ENCODE assay signal across 26 cellular contexts in the genomic region with DNA sequence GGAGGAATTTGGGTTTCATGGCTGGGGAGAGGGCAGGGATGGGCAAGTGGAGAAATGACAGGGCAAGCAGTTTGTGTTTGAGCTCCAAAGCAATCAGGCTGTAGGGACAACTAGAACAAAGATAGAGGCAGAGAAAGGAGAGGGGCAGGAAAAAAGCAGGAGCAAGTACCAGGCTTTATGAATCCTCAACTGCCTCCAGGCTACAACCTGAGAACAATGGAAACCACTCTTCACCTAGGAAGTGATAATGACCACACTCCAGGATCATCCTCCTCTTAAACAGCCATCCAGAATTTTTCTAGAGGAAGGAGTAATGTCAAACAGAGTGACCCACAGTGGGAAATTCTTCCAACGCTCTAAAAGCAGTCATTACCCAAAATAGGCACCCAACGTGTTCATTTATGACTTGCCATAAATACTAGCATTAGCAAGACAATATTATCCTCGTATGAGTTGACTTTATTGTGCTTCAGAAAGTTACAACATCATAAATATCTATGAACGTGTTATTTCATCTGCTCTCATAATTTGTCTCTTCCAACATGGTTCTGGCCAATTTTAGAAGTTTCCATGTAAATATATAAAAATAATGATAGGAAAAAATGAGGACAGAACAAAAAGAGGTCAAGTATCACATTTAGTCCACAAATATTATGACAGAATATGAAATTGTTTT. TPM values are rescaled to one million over a fixed set of nuclear protein-coding genes. Genes with fewer than 3 reads are reported as not detected.
"Had no signal": no experiment of that assay in that cellular context is flagged by ENCODE, and none has a peak within 500 bp of the region (broad histone marks: within the 10 kb centered on the region; RNA-seq: fewer than 3 reads in every experiment).

No MANE protein-coding gene starts in this region.

- H3K4me3 Mint-ChIP-seq: activated CD4-positive, alpha-beta T cell treated with anti-CD3 and anti-CD28 coated beads for 36 hours; activated naive CD8-positive, alpha-beta T cell treated with anti-CD3 and anti-CD28 coated beads, Interleukin-2, amount 50 U/mL, for 24 hours; dendritic cell treated with granulocyte-macrophage colony-stimulating factor and Interleukin-4, amounts not matched to agents 40 ng/mL and 50 ng/mL, for 4 days; natural killer cell; stimulated activated memory B cell treated with anti-CD40 and anti-IgM and Interleukin-4, amounts not matched to agents 10 μg/mL and 1 μg/mL and 100 μg/mL, for 72 hours had no signal

- H3K4me1 Mint-ChIP-seq: activated CD4-positive, alpha-beta T cell treated with anti-CD3 and anti-CD28 coated beads for 36 hours; activated naive CD8-positive, alpha-beta T cell treated with anti-CD3 and anti-CD28 coated beads, Interleukin-2, amount 50 U/mL, for 24 hours; natural killer cell had no signal

- H3K36me3 ChIP-seq: neutrophil, stomach, suprapubic skin, vagina had no signal

- H3K27me3 Mint-ChIP-seq: activated CD4-positive, alpha-beta T cell treated with anti-CD3 and anti-CD28 coated beads for 36 hours; stimulated activated memory B cell treated with anti-CD40 and anti-IgM and Interleukin-4, amounts not matched to agents 10 μg/mL and 1 μg/mL and 100 μg/mL, for 72 hours had no signal

- DNase-seq: activated CD4-positive, alpha-beta T cell treated with anti-CD3 and anti-CD28 coated beads for 36 hours; activated CD4-positive, alpha-beta T cell treated with anti-CD3 and anti-CD28 coated beads, Interleukin-2, amount 50 U/mL, for 4 hours; activated gamma-delta T cell; activated naive CD4-positive, alpha-beta T cell treated with anti-CD3 and anti-CD28 coated beads, Interleukin-2, amount 50 U/mL, for 16 hours; activated naive CD8-positive, alpha-beta T cell treated with anti-CD3 and anti-CD28 coated beads, Interleukin-2, amount 50 U/mL, for 24 hours; activated T-cell treated with anti-CD3 and anti-CD28 coated beads for 4 hours; anterior cingulate cortex; body of pancreas; effector CD4-positive, alpha-beta T cell; erythroblast; foreskin melanocyte; hippocampal formation; left ventricle myocardium superior; mammary epithelial cell; midbrain; natural killer cell; stimulated activated CD4-positive, alpha-beta T cell treated with anti-CD3 and anti-CD28 coated beads, Interleukin-15, amount 100 ng/mL, for 24 hours; stomach; T-helper 1 cell; trophoblast cell had no signal

- H3K27ac ChIP-seq: body of pancreas, neutrophil, stomach, suprapubic skin, vagina had no signal

- H3K4me2 ChIP-seq: smooth muscle cell had no signal

- H3K9me3 ChIP-seq: body of pancreas, neutrophil, stomach, suprapubic skin, vagina had no signal

- H3K27me3 ChIP-seq: body of pancreas, stomach, suprapubic skin, vagina had no signal

- H3K4me3 ChIP-seq: body of pancreas, smooth muscle cell, stomach, suprapubic skin, vagina had no signal

- H3K9me3 Mint-ChIP-seq: activated naive CD8-positive, alpha-beta T cell treated with anti-CD3 and anti-CD28 coated beads, Interleukin-2, amount 50 U/mL, for 24 hours; natural killer cell; stimulated activated memory B cell treated with anti-CD40 and anti-IgM and Interleukin-4, amounts not matched to agents 10 μg/mL and 1 μg/mL and 100 μg/mL, for 72 hours had no signal

- H3K27ac Mint-ChIP-seq: activated CD4-positive, alpha-beta T cell treated with anti-CD3 and anti-CD28 coated beads for 36 hours; activated naive CD8-positive, alpha-beta T cell treated with anti-CD3 and anti-CD28 coated beads, Interleukin-2, amount 50 U/mL, for 24 hours; dendritic cell treated with granulocyte-macrophage colony-stimulating factor and Interleukin-4, amounts not matched to agents 40 ng/mL and 50 ng/mL, for 4 days; natural killer cell; stimulated activated memory B cell treated with anti-CD40 and anti-IgM and Interleukin-4, amounts not matched to agents 10 μg/mL and 1 μg/mL and 100 μg/mL, for 72 hours had no signal

- H3K4me1 ChIP-seq: suprapubic skin had no signal

- H3K36me3 Mint-ChIP-seq: natural killer cell; stimulated activated memory B cell treated with anti-CD40 and anti-IgM and Interleukin-4, amounts not matched to agents 10 μg/mL and 1 μg/mL and 100 μg/mL, for 72 hours had no signal

RNA-seq across cellular contexts. Expression of a gene that starts 50.5 kb away (rescaled TPM):
- total RNA-seq: activated CD4-positive, alpha-beta T cell treated with anti-CD3 and anti-CD28 coated beads for 36 hours; natural killer cell; smooth muscle cell had no signal
